In genomic region chr11:134395002-134395401, GRCh38 we compare ENCODE assay signal across 21 cellular contexts. TPM values are rescaled to one million over a fixed set of nuclear protein-coding genes. Genes with fewer than 3 reads are reported as not detected.
DNase-seq lines count a peak whose midpoint lies in the region; ATAC-seq and TF ChIP-seq lines count a peak whose summit lies in the region.
"Had no signal": no experiment of that assay in that cellular context is flagged by ENCODE, and none has a peak within 500 bp of the region (broad histone marks: within the 10 kb centered on the region; RNA-seq: fewer than 3 reads in every experiment).

No MANE protein-coding gene starts in this region.

- ATAC-seq in GM21529 (IDR thresholded peaks at IDR 0.05; ENCODE audit: unreplicated experiment): no peak
- no peak for ATAC-seq in naive thymus-derived CD8-positive, alpha-beta T cell
- ATAC-seq: GM12878 had no signal

- no peak overlapping the region for H3K27ac Mint-ChIP-seq in naive thymus-derived CD8-positive, alpha-beta T cell
- H3K27ac Mint-ChIP-seq: B cell; CD4-positive, CD25-positive, alpha-beta regulatory T cell; CD8-positive, alpha-beta memory T cell had no signal

- H3K23ac ChIP-seq in neuronal stem cell (ENCODE audit: low read depth, low read length, poor library complexity): no peak overlapping the region

- H3K36me3 Mint-ChIP-seq in naive thymus-derived CD8-positive, alpha-beta T cell: no peaks in the 10 kb centered on the region
- H3K36me3 Mint-ChIP-seq: CD4-positive, CD25-positive, alpha-beta regulatory T cell; CD8-positive, alpha-beta memory T cell had no signal

- no peaks in the 10 kb centered on the region for H3K4me1 Mint-ChIP-seq in naive thymus-derived CD8-positive, alpha-beta T cell
- H3K4me1 Mint-ChIP-seq: B cell; CD4-positive, CD25-positive, alpha-beta regulatory T cell had no signal

- no peak overlapping the region for H2BK5ac ChIP-seq in neuronal stem cell (ENCODE audit: low read length)

- no peak overlapping the region for H4K91ac ChIP-seq in neuronal stem cell (ENCODE audit: low read depth, low read length, poor library complexity)

- H3K27ac ChIP-seq in HEK293 (ENCODE audit: extremely low read depth, low read depth, low read length): no peak overlapping the region
- peak overlapping the region; percentile 47 for H3K27ac ChIP-seq in cingulate gyrus (ENCODE audit: low read depth, low read length)
- no peak overlapping the region for H3K27ac ChIP-seq in neuronal stem cell (replicated peaks; ENCODE audit: low read length)
- H3K27ac ChIP-seq: 22Rv1, BLaER1, C4-2B, GM23248 had no signal

- H4K8ac ChIP-seq in neuronal stem cell (ENCODE audit: low read depth, low read length): no peak overlapping the region

- no CpG with 5 or more reads among the region's 12 CpGs for WGBS in neuronal stem cell (ENCODE audit: extremely low coverage in 2 of 2, insufficient read length in 2 of 2, insufficient replicate concordance in 1 of 2), 2 donors

- no peak for TF ChIP-seq CTCF in HEK293 (tag by site-specific recombination; IDR thresholded peaks at IDR 0.05)

- H3K4me3 ChIP-seq in HEK293 (ENCODE audit: low read depth, low read length) (no peak overlapping the region), neuronal stem cell (ENCODE audit: low read length in 2 of 2) (no peak overlapping the region)
- H3K4me3 ChIP-seq: BLaER1, GM12878, GM23248 had no signal

- no peaks in the 10 kb centered on the region for H3K27me3 ChIP-seq in neuronal stem cell (ENCODE audit: control insufficient read depth in 3 of 3, insufficient read depth in 3 of 3, low read depth in 1 of 3, low read length in 3 of 3)

- peaks cover 6 to 50% (median 18%) of the 10 kb centered on the region in 5 donors for H3K27me3 Mint-ChIP-seq in naive thymus-derived CD8-positive, alpha-beta T cell
- H3K27me3 Mint-ChIP-seq: B cell had no signal

- POLR2A ChIA-PET in HEK293 (lab: Yijun Ruan, JAX): no interaction called here
- POLR2A ChIA-PET in naive thymus-derived CD8-positive, alpha-beta T cell (lab: Charles Lee): no interaction called here

- no peak overlapping the region for H3K9ac ChIP-seq in neuronal stem cell (ENCODE audit: low read depth, low read length, poor library complexity)
- H3K9ac ChIP-seq: BLaER1, GM23248 had no signal

- no peak overlapping the region for H3K4me2 ChIP-seq in neuronal stem cell (ENCODE audit: insufficient read depth, low read length, poor library complexity, severe bottlenecking)
- H3K4me2 ChIP-seq: BLaER1 had no signal

- H3K79me1 ChIP-seq in neuronal stem cell (ENCODE audit: low read depth, low read length): peaks cover 35% of the 10 kb centered on the region

- no peaks in the 10 kb centered on the region for H3K4me1 ChIP-seq in HEK293 (ENCODE audit: control insufficient read depth, insufficient read depth, low read length)
- H3K4me1 ChIP-seq in neuronal stem cell (ENCODE audit: control insufficient read depth in 2 of 2, insufficient read depth in 1 of 2, low read depth in 1 of 2, low read length in 2 of 2): peaks cover 0 to 8% of the 10 kb centered on the region in 2 donors

- H2AK5ac ChIP-seq in neuronal stem cell (ENCODE audit: low read depth, low read length): no peak overlapping the region

- H3K18ac ChIP-seq in neuronal stem cell (ENCODE audit: low read length): peak overlapping the region; percentile 17

- H3K36me3 ChIP-seq in HEK293 (ENCODE audit: control insufficient read depth in 2 of 2, insufficient read depth in 1 of 2, low read length in 2 of 2) (no peaks in the 10 kb centered on the region), neuronal stem cell (replicated peaks in 1 of 2; ENCODE audit: control insufficient read depth in 2 of 2, insufficient read depth in 2 of 2, low read length in 2 of 2) (peaks cover 16 to 18% of the 10 kb centered on the region in 2 donors)
- H3K36me3 ChIP-seq: BLaER1 had no signal

- H2BK15ac ChIP-seq in neuronal stem cell (ENCODE audit: low read length): no peak overlapping the region

- no peak overlapping the region for H3K4me3 Mint-ChIP-seq in naive thymus-derived CD8-positive, alpha-beta T cell
- H3K4me3 Mint-ChIP-seq: B cell; CD4-positive, CD25-positive, alpha-beta regulatory T cell; CD8-positive, alpha-beta memory T cell had no signal

- CTCF ChIA-PET in HEK293 (lab: Yijun Ruan, JAX): no interaction called here

- H3K9me3 ChIP-seq in HEK293 (ENCODE audit: control insufficient read depth, insufficient read depth, low read depth, low read length): no peaks in the 10 kb centered on the region
- no peaks in the 10 kb centered on the region for H3K9me3 ChIP-seq in neuronal stem cell (replicated peaks in 1 of 2; ENCODE audit: control insufficient read depth in 2 of 2, insufficient read depth in 1 of 2, low read depth in 1 of 2, low read length in 2 of 2)
- H3K9me3 ChIP-seq: BLaER1 had no signal

- no peaks in the 10 kb centered on the region for H3K9me3 Mint-ChIP-seq in naive thymus-derived CD8-positive, alpha-beta T cell
- H3K9me3 Mint-ChIP-seq: CD8-positive, alpha-beta memory T cell had no signal

- no peak overlapping the region for H2BK12ac ChIP-seq in neuronal stem cell (ENCODE audit: low read length)

- DNase-seq in neuronal stem cell (ENCODE audit: low spot score): no peak
- no peak for DNase-seq in activated naive CD4-positive, alpha-beta T cell (lab: John Stamatoyannopoulos, UW)
- DNase-seq in naive thymus-derived CD8-positive, alpha-beta T cell: no peak
- DNase-seq: CD4-positive, CD25-positive, alpha-beta regulatory T cell; CD8-positive, alpha-beta memory T cell; DMS 273 treated with DMSO at 0.1 percent for 48 hours; DMS79; EL; GDM1; GM23248; H7; HCEC 1CT had no signal

- H2BK120ac ChIP-seq in neuronal stem cell (ENCODE audit: low read depth, low read length): no peak overlapping the region

- no peak overlapping the region for H3K14ac ChIP-seq in neuronal stem cell (ENCODE audit: low read length)

- H3K4ac ChIP-seq in neuronal stem cell (ENCODE audit: low read length): no peak overlapping the region

- no peak overlapping the region for H2AFZ ChIP-seq in neuronal stem cell (ENCODE audit: low read length)
- H2AFZ ChIP-seq: GM23248 had no signal

TF ChIP-seq in HEK293, 187 proteins besides CTCF, POLR2A, EP300 and RAD21:
- TF ChIP-seq KLF8 (tag by site-specific recombination; IDR thresholded peaks at IDR 0.05): no peak
- 0 out of 2 replicates have a peak, but pooled peaks have one; percentile 29 for TF ChIP-seq KLF1 (tag by site-specific recombination; IDR thresholded peaks at IDR 0.05)

RNA-seq across cellular contexts. Expression of gene B3GAT1, which starts 17.0 kb away (rescaled TPM):
- 27.4 TPM for polyA plus RNA-seq in neuronal stem cell (2013, experiment 1 of 2)
- polyA plus RNA-seq in neuronal stem cell (2013, experiment 2 of 2): 27.2 TPM
- total RNA-seq in naive thymus-derived CD8-positive, alpha-beta T cell: under 1 TPM in 1 of 2 experiments, not detected in 1; 0.05 TPM
- polyA plus RNA-seq in naive thymus-derived CD8-positive, alpha-beta T cell: not detected
- total RNA-seq: B cell, GM23248 had no signal
- polyA plus RNA-seq: AG04450; CD4-positive, CD25-positive, alpha-beta regulatory T cell; GM12878; GM23248 had no signal
